ENCODE assay signal across 21 cellular contexts in the genomic region with DNA sequence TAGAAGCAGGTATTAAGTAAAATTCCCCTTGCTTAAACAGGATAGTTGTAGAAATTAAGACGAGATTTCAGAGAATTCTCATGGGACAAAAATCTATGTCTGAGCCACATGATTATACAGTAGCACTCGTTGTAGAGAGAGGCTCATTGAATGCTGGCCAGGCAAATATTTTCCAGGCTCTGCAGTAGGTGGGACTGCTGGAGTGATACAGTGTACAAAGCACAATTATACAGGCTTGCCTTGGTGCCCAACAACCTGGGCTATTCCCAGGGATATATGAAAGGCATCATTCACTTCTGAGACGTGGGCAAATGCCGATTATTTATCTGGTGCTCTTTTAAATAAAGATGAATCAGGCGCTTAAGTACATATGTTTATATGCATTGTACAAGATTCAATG.
DNase-seq lines count a peak whose midpoint lies in the region; ATAC-seq and TF ChIP-seq lines count a peak whose summit lies in the region.
"Had no signal": no experiment of that assay in that cellular context is flagged by ENCODE, and none has a peak within 500 bp of the region (broad histone marks: within the 10 kb centered on the region; RNA-seq: fewer than 3 reads in every experiment).

No MANE protein-coding gene starts in this region.

- H3K4me2 ChIP-seq in SK-N-SH: no peak overlapping the region

- 64% methylated on average over 5 of the region's 5 CpGs for WGBS in SK-N-SH (ENCODE audit: low lambda C conversion rate)

- POLR2A ChIA-PET in SK-N-SH (lab: Yijun Ruan, JAX): no interaction called here

- H3K4me3 ChIP-seq in SK-N-SH (ENCODE audit: low read depth in 2 of 2, low read length in 1 of 2): no peak overlapping the region
- H3K4me3 ChIP-seq: BLaER1 treated with 17β-estradiol and CSF1 and Interleukin-3, amounts not matched to agents 10 nM and 100 nM had no signal

- H3K27ac ChIP-seq in SK-N-SH (ENCODE audit: low read depth in 2 of 2, low read length in 1 of 2): no peak overlapping the region; a peak in 1 of 4 replicates
- H3K27ac ChIP-seq: 22Rv1; BLaER1 treated with 17β-estradiol and CSF1 and Interleukin-3, amounts not matched to agents 10 nM and 100 nM had no signal

- no peaks in the 10 kb centered on the region for H3K27me3 Mint-ChIP-seq in type B pancreatic cell

- H3F3A ChIP-seq in SK-N-SH (replicated peaks; ENCODE audit: insufficient read depth): no peaks in the 10 kb centered on the region

- 0 out of 4 replicates have a peak, but pooled peaks cover 0 to 9% of the 10 kb centered on the region in 2 experiments for H3K4me1 ChIP-seq in SK-N-SH (ENCODE audit: control insufficient read depth in 1 of 2, insufficient read depth in 2 of 2, low read depth in 1 of 2, low read length in 1 of 2)

- H3K4me1 Mint-ChIP-seq in type B pancreatic cell (ENCODE audit: unreplicated experiment): peaks cover 20% of the 10 kb centered on the region
- H3K4me1 Mint-ChIP-seq: CD4-positive, alpha-beta memory T cell; IgD-negative memory B cell had no signal

- H3K9me3 Mint-ChIP-seq in type B pancreatic cell: no peaks in the 10 kb centered on the region
- H3K9me3 Mint-ChIP-seq: CD4-positive, alpha-beta memory T cell; IgD-negative memory B cell had no signal

- CTCF ChIA-PET in SK-N-SH (lab: Yijun Ruan, JAX): no interaction called here

- H3K9me3 ChIP-seq in SK-N-SH: no peaks in the 10 kb centered on the region
- H3K9me3 ChIP-seq: BLaER1 treated with 17β-estradiol and CSF1 and Interleukin-3, amounts not matched to agents 10 nM and 100 nM had no signal

- no peaks in the 10 kb centered on the region for H3K9me2 ChIP-seq in SK-N-SH

- no peaks in the 10 kb centered on the region for H3K36me3 ChIP-seq in SK-N-SH (replicated peaks in 1 of 2; ENCODE audit: control insufficient read depth in 1 of 2, insufficient read depth in 2 of 2, low read length in 1 of 2)
- H3K36me3 ChIP-seq: BLaER1 treated with 17β-estradiol and CSF1 and Interleukin-3, amounts not matched to agents 10 nM and 100 nM had no signal

- DNase-seq in DMS 273 (lab: John Stamatoyannopoulos, UW; ENCODE audit: unreplicated experiment): peak; percentile 44
- no peak for DNase-seq in DMS 273 treated with DMSO at 0.1 percent for 48 hours (lab: John Stamatoyannopoulos, UW)
- DNase-seq in SK-N-SH: no peak
- peak; percentile 73 for DNase-seq in NCI-H69 (lab: John Stamatoyannopoulos, UW)
- no peak for DNase-seq in type B pancreatic cell (ENCODE audit: extremely low spot score, unreplicated experiment)
- no peak for DNase-seq in DMS53 (lab: John Stamatoyannopoulos, UW)
- no peak for DNase-seq in NCI-H146 treated with DMSO at 0.1 percent for 48 hours (lab: John Stamatoyannopoulos, UW; ENCODE audit: unreplicated experiment)
- DNase-seq: ACHN; CD4-positive, alpha-beta memory T cell; GF-D8; H7; NCI-H187 treated with DMSO at 0.1 percent for 48 hours; NCI-H446 treated with DMSO at 0.1 percent for 48 hours; NCI-H82; RPMI8226; SHP77 treated with DMSO at 0.1 percent for 48 hours; T-helper 9 cell had no signal

- H4K20me1 ChIP-seq in SK-N-SH (ENCODE audit: insufficient read depth): no peaks in the 10 kb centered on the region
- H4K20me1 ChIP-seq: BLaER1 treated with 17β-estradiol and CSF1 and Interleukin-3, amounts not matched to agents 10 nM and 100 nM had no signal

- no peak overlapping the region for H3K9ac ChIP-seq in SK-N-SH
- H3K9ac ChIP-seq: BLaER1 treated with 17β-estradiol and CSF1 and Interleukin-3, amounts not matched to agents 10 nM and 100 nM had no signal

- TF ChIP-seq CTCF in SK-N-SH (IDR thresholded peaks at IDR 0.05) (no peak), type B pancreatic cell (conservative IDR thresholded peaks at IDR 0.05) (no peak)

- peak overlapping the region; percentile 36 for H3K4me3 Mint-ChIP-seq in type B pancreatic cell
- H3K4me3 Mint-ChIP-seq: CD4-positive, alpha-beta memory T cell; IgD-negative memory B cell had no signal

- no peaks in the 10 kb centered on the region for H3K36me3 Mint-ChIP-seq in type B pancreatic cell
- H3K36me3 Mint-ChIP-seq: CD4-positive, alpha-beta memory T cell; IgD-negative memory B cell had no signal

- peak; percentile 71 for ATAC-seq in SK-N-SH treated with all-trans-retinoic acid at 6 μM for 48 hours

- TF ChIP-seq EP300 in SK-N-SH (IDR thresholded peaks at IDR 0.05; ENCODE audit: borderline replicate concordance in 1 of 2, low read depth in 1 of 2, low read length in 1 of 2): no peak

- TF ChIP-seq RAD21 in SK-N-SH (IDR thresholded peaks at IDR 0.05; ENCODE audit: low read length): no peak

- no peak overlapping the region for H2AFZ ChIP-seq in SK-N-SH (ENCODE audit: low read depth)

- H3K27ac Mint-ChIP-seq in type B pancreatic cell: no peak overlapping the region
- H3K27ac Mint-ChIP-seq: CD4-positive, alpha-beta memory T cell; IgD-negative memory B cell had no signal

- H3K27me3 ChIP-seq in SK-N-SH (ENCODE audit: insufficient read depth): no peaks in the 10 kb centered on the region
- H3K27me3 ChIP-seq: BLaER1 treated with 17β-estradiol and CSF1 and Interleukin-3, amounts not matched to agents 10 nM and 100 nM had no signal

- no peaks in the 10 kb centered on the region for H3K79me2 ChIP-seq in SK-N-SH (ENCODE audit: insufficient read depth)

TF ChIP-seq in SK-N-SH treated with all-trans-retinoic acid at 6 μM for 48 hours, 23 proteins besides CTCF, POLR2A, EP300 and RAD21:
- TF ChIP-seq ARNTL (CRISPR knock-in tag; IDR thresholded peaks at IDR 0.05; ENCODE audit: borderline replicate concordance, low read depth): no peak

TF ChIP-seq in SK-N-SH, 30 proteins besides CTCF, POLR2A, EP300 and RAD21 (continues in another document):
- no peak for TF ChIP-seq FOXJ3 (CRISPR knock-in tag; IDR thresholded peaks at IDR 0.05)
- no peak for TF ChIP-seq TCF12 (IDR thresholded peaks at IDR 0.05)
- TF ChIP-seq POLR2AphosphoS5 (IDR thresholded peaks at IDR 0.05; ENCODE audit: low read depth, low read length): no peak
- no peak for TF ChIP-seq TAF1 (IDR thresholded peaks at IDR 0.05; ENCODE audit: borderline replicate concordance, low read depth, low read length)
- TF ChIP-seq, protein P1, sequence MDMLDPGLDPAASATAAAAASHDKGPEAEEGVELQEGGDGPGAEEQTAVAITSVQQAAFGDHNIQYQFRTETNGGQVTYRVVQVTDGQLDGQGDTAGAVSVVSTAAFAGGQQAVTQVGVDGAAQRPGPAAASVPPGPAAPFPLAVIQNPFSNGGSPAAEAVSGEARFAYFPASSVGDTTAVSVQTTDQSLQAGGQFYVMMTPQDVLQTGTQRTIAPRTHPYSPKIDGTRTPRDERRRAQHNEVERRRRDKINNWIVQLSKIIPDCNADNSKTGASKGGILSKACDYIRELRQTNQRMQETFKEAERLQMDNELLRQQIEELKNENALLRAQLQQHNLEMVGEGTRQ (IDR thresholded peaks at IDR 0.05; ENCODE audit: borderline replicate concordance, low read depth, low read length): no peak
- no peak for TF ChIP-seq JUND (IDR thresholded peaks at IDR 0.05)
- TF ChIP-seq, protein P2, sequence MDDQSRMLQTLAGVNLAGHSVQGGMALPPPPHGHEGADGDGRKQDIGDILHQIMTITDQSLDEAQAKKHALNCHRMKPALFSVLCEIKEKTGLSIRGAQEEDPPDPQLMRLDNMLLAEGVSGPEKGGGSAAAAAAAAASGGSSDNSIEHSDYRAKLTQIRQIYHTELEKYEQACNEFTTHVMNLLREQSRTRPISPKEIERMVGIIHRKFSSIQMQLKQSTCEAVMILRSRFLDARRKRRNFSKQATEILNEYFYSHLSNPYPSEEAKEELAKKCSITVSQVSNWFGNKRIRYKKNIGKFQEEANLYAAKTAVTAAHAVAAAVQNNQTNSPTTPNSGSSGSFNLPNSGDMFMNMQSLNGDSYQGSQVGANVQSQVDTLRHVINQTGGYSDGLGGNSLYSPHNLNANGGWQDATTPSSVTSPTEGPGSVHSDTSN (IDR thresholded peaks at IDR 0.05): no peak
- TF ChIP-seq, protein P3, sequence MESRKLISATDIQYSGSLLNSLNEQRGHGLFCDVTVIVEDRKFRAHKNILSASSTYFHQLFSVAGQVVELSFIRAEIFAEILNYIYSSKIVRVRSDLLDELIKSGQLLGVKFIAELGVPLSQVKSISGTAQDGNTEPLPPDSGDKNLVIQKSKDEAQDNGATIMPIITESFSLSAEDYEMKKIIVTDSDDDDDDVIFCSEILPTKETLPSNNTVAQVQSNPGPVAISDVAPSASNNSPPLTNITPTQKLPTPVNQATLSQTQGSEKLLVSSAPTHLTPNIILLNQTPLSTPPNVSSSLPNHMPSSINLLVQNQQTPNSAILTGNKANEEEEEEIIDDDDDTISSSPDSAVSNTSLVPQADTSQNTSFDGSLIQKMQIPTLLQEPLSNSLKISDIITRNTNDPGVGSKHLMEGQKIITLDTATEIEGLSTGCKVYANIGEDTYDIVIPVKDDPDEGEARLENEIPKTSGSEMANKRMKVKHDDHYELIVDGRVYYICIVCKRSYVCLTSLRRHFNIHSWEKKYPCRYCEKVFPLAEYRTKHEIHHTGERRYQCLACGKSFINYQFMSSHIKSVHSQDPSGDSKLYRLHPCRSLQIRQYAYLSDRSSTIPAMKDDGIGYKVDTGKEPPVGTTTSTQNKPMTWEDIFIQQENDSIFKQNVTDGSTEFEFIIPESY (IDR thresholded peaks at IDR 0.05; ENCODE audit: borderline replicate concordance, low read depth): no peak
- no peak for TF ChIP-seq ELF1 (IDR thresholded peaks at IDR 0.05)
- no peak for TF ChIP-seq EZH2phosphoT487 (IDR thresholded peaks at IDR 0.05; ENCODE audit: borderline replicate concordance, low read depth)
- no peak for TF ChIP-seq TEAD4 (IDR thresholded peaks at IDR 0.05; ENCODE audit: borderline replicate concordance, insufficient read depth)
- no peak for TF ChIP-seq MXI1 (IDR thresholded peaks at IDR 0.05; ENCODE audit: low read depth, low read length)
- no peak for TF ChIP-seq NRF1 (IDR thresholded peaks at IDR 0.05; ENCODE audit: low read depth, low read length)

Comparison
In these comparisons a context has a peak if more than half of its experiments do, and no peak if none do; other contexts are left out.
1. DNase-seq: peak in DMS 273 (single experiment) and NCI-H69 (single experiment); none in DMS 273 treated with DMSO at 0.1 percent for 48 hours (single experiment), SK-N-SH (single experiment), type B pancreatic cell (single experiment), DMS53 (single experiment) and NCI-H146 treated with DMSO at 0.1 percent for 48 hours (single experiment).